In genomic region chr19:31416548-31416947, GRCh38 we compare ENCODE assay signal across 31 cellular contexts.
"Had no signal": no experiment of that assay in that cellular context is flagged by ENCODE, and none has a peak within 500 bp of the region (broad histone marks: within the 10 kb centered on the region; RNA-seq: fewer than 3 reads in every experiment).

No MANE protein-coding gene starts in this region.

- H3K27me3 Mint-ChIP-seq: activated B cell treated with CpG ODN at 0.5 μM for 24 hours; activated naive CD4-positive, alpha-beta T cell treated with anti-CD3 and anti-CD28 coated beads, Interleukin-2, amount 10 ng/mL, durations not matched to agents 7 days and 5 days had no signal

- H3K9ac ChIP-seq: KMS-11 had no signal

- H3K4me1 Mint-ChIP-seq: activated B cell treated with CpG ODN at 0.5 μM for 24 hours; activated CD4-positive, alpha-beta memory T cell treated with anti-CD3 and anti-CD28 coated beads, Interleukin-2, amount 10 ng/mL, durations not matched to agents 7 days and 5 days; activated CD8-positive, alpha-beta memory T cell treated with anti-CD3 and anti-CD28 coated beads, Interleukin-2, amount 10 ng/mL, durations not matched to agents 7 days and 5 days; activated naive CD4-positive, alpha-beta T cell treated with anti-CD3 and anti-CD28 coated beads, Interleukin-2, amount 10 ng/mL, durations not matched to agents 7 days and 5 days; activated naive CD8-positive, alpha-beta T cell treated with anti-CD3 and anti-CD28 coated beads for 36 hours; central memory CD8-positive, alpha-beta T cell had no signal

- H3K27ac ChIP-seq: ascending aorta, cardiac muscle cell, KMS-11, Peyer's patch, RWPE1 had no signal

- H3K36me3 Mint-ChIP-seq: activated CD8-positive, alpha-beta memory T cell treated with anti-CD3 and anti-CD28 coated beads, Interleukin-2, amount 10 ng/mL, durations not matched to agents 7 days and 5 days; activated naive CD4-positive, alpha-beta T cell treated with anti-CD3 and anti-CD28 coated beads, Interleukin-2, amount 10 ng/mL, durations not matched to agents 7 days and 5 days; activated naive CD8-positive, alpha-beta T cell treated with anti-CD3 and anti-CD28 coated beads for 36 hours had no signal

- DNase-seq: activated B cell treated with CpG ODN at 0.5 μM for 24 hours; activated CD4-positive, alpha-beta memory T cell treated with anti-CD3 and anti-CD28 coated beads, Interleukin-2, amount 10 ng/mL, durations not matched to agents 7 days and 5 days; activated CD4-positive, alpha-beta T cell treated with anti-CD3 and anti-CD28 coated beads for 4 hours; activated CD4-positive, alpha-beta T cell treated with anti-CD3 and anti-CD28 coated beads, Interleukin-2, amount 50 U/mL, for 1 hour; activated CD4-positive, CD25-positive, alpha-beta regulatory T cell treated with anti-CD3 and anti-CD28 coated beads, Interleukin-2, amount 50 U/mL, for 72 hours; activated CD8-positive, alpha-beta memory T cell treated with anti-CD3 and anti-CD28 coated beads for 24 hours; activated CD8-positive, alpha-beta memory T cell treated with anti-CD3 and anti-CD28 coated beads, Interleukin-2, amount 10 ng/mL, durations not matched to agents 7 days and 5 days; activated CD8-positive, alpha-beta memory T cell treated with anti-CD3 and anti-CD28 coated beads, Interleukin-2, amount 50 U/mL, for 48 hours; activated effector memory CD4-positive, alpha-beta T cell treated with Interleukin-2 at 50 U/mL for 16 hours; activated naive CD4-positive, alpha-beta T cell treated with anti-CD3 and anti-CD28 coated beads, Interleukin-2, amount 10 ng/mL, durations not matched to agents 7 days and 5 days; activated naive CD8-positive, alpha-beta T cell treated with anti-CD3 and anti-CD28 coated beads for 36 hours; activated T-cell treated with anti-CD3 and anti-CD28 coated beads, Interleukin-2, amount 50 U/mL, for 48 hours; amygdala; MM.1S; MV-4-11; NCI-H1092; NCI-H1436 treated with DMSO at 0.1 percent for 48 hours; NCI-H1694 treated with DMSO at 0.1 percent for 48 hours; NCI-H2029; NCI-H345; NCI-H524 treated with DMSO at 0.1 percent for 48 hours; NK-92 treated with Interleukin-12 subunit alpha and Interleukin-12 subunit beta, amount 100 ng/mL, for 24 hours; PC-3; Peyer's patch; SIG-M5 had no signal

- H3K27ac Mint-ChIP-seq: activated B cell treated with CpG ODN at 0.5 μM for 24 hours; activated CD4-positive, alpha-beta memory T cell treated with anti-CD3 and anti-CD28 coated beads, Interleukin-2, amount 10 ng/mL, durations not matched to agents 7 days and 5 days; activated CD8-positive, alpha-beta memory T cell treated with anti-CD3 and anti-CD28 coated beads, Interleukin-2, amount 10 ng/mL, durations not matched to agents 7 days and 5 days; activated naive CD4-positive, alpha-beta T cell treated with anti-CD3 and anti-CD28 coated beads, Interleukin-2, amount 10 ng/mL, durations not matched to agents 7 days and 5 days; activated naive CD8-positive, alpha-beta T cell treated with anti-CD3 and anti-CD28 coated beads for 36 hours had no signal

- H3K27me3 ChIP-seq: ascending aorta, Peyer's patch had no signal

- ATAC-seq: activated CD8-positive, alpha-beta memory T cell treated with anti-CD3 and anti-CD28 coated beads, Interleukin-2, amount 10 ng/mL, durations not matched to agents 7 days and 5 days; PC-3; Right ventricle myocardium inferior had no signal

- H3K4me2 ChIP-seq: KMS-11 had no signal

- H3K36me3 ChIP-seq: ascending aorta, cardiac muscle cell, Peyer's patch had no signal

- H3K4me3 Mint-ChIP-seq: activated B cell treated with CpG ODN at 0.5 μM for 24 hours; activated CD4-positive, alpha-beta memory T cell treated with anti-CD3 and anti-CD28 coated beads, Interleukin-2, amount 10 ng/mL, durations not matched to agents 7 days and 5 days; activated CD8-positive, alpha-beta memory T cell treated with anti-CD3 and anti-CD28 coated beads, Interleukin-2, amount 10 ng/mL, durations not matched to agents 7 days and 5 days; activated naive CD4-positive, alpha-beta T cell treated with anti-CD3 and anti-CD28 coated beads, Interleukin-2, amount 10 ng/mL, durations not matched to agents 7 days and 5 days; activated naive CD8-positive, alpha-beta T cell treated with anti-CD3 and anti-CD28 coated beads for 36 hours; central memory CD8-positive, alpha-beta T cell had no signal

- H3K9me3 Mint-ChIP-seq: activated CD4-positive, alpha-beta memory T cell treated with anti-CD3 and anti-CD28 coated beads, Interleukin-2, amount 10 ng/mL, durations not matched to agents 7 days and 5 days; activated naive CD4-positive, alpha-beta T cell treated with anti-CD3 and anti-CD28 coated beads, Interleukin-2, amount 10 ng/mL, durations not matched to agents 7 days and 5 days; activated naive CD8-positive, alpha-beta T cell treated with anti-CD3 and anti-CD28 coated beads for 36 hours; central memory CD8-positive, alpha-beta T cell had no signal

- H3K4me1 ChIP-seq: ascending aorta, Peyer's patch had no signal

- H3K4me3 ChIP-seq: ascending aorta, cardiac muscle cell, Peyer's patch had no signal

- H3K9me3 ChIP-seq: ascending aorta, Peyer's patch had no signal
